In the genomic region with DNA sequence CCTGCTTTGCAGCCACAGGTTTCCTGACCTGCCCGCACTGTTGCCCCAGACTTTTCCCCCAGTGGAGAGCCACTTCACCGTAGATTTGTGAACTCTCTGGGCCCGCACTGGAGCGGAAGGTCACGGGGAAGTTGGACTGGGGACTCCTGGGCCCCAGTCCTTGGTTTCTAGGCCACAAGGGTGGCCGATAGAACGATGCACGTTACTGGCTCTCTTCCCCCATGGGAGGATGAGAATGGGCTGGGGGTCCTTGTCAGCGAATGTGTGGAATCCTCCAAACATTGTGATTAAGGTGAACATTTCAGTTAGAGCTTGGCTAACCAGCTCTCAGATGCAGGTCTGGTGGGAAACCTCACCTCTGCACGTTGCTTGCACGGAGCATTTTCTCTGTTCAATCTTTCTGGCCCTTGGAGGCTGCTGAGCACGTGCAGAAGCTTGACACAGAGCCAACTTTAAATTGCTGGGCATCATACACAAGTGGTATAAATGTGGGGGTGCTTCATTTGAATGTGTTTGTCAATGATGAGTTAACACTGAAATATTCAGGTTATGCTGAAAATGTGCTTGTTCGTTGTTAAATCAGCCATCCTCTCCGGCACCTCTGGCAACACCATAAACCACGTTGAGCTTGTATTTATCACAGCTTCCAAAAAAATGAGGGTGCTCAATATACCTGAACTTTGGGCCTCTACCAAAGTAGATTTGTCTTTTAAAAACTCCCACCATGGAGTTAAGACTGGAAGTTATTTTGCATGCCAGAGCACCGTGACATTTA, we compare ENCODE assay signal across 8 cellular contexts. TPM values are rescaled to one million over a fixed set of nuclear protein-coding genes. Genes with fewer than 3 reads are reported as not detected.
A peak's percentile ranks its signal among the peaks of the same experiment; 100 is the strongest.
DNase-seq lines count a peak whose midpoint lies in the region; ATAC-seq and TF ChIP-seq lines count a peak whose summit lies in the region.

No MANE protein-coding gene starts in this region.

- H3K9ac ChIP-seq in SK-N-MC (ENCODE audit: insufficient read length), result peak overlapping the region; percentile 85

- no peaks in the 10 kb centered on the region for H3K27me3 ChIP-seq in right lobe of liver

- no peak for TF ChIP-seq CTCF in right lobe of liver (IDR thresholded peaks at IDR 0.05)

- intact Hi-C loops in right lobe of liver (cut with DNase I), result loop anchor here in 1 of 2 donors (10.0 kb wide), 1 partner anchor 200 kb away; a partner anchor contains a TSS

- peak overlapping the region; percentile 84 for H3K4me3 ChIP-seq in SK-N-MC
- peak overlapping the region; percentile 68 to 71 (median 70) for H3K4me3 ChIP-seq in right lobe of liver

- ATAC-seq in GM19324 (IDR thresholded peaks at IDR 0.05; ENCODE audit: low FRiP score, unreplicated experiment), result peak; percentile 23
- ATAC-seq in right lobe of liver, result peak; percentile 48 to 61 (median 52)
- no peak for ATAC-seq in HG03469 (IDR thresholded peaks at IDR 0.05; ENCODE audit: unreplicated experiment)

- peaks cover 0 to 11% (median 0%) of the 10 kb centered on the region in 4 donors for H3K4me1 ChIP-seq in right lobe of liver

- DNase-seq in Caki2 (ENCODE audit: low read depth) (peak; percentile 58), HUDEP-2 (lab: John Stamatoyannopoulos, UW; ENCODE audit: unreplicated experiment in 76 of 76) (peak in 58 of 76 experiments; percentile 14 to 69 (median 38)), SK-N-MC (ENCODE audit: low read depth, low spot score) (peak; percentile 24), dedifferentiated amniotic fluid mesenchymal stem cell (ENCODE audit: extremely low spot score) (peak; percentile 40), right lobe of liver (no peak), substantia nigra (lab: John Stamatoyannopoulos, UW) (peak in 12 of 49 donors; percentile 22 to 71 (median 42))

- 7% methylated on average over 8 of the region's 16 CpGs for WGBS in right lobe of liver (ENCODE audit: insufficient coverage, low coverage, low lambda C conversion rate, missing lambda C conversion rate)

- H3K27ac ChIP-seq in SK-N-MC, result peak overlapping the region; percentile 76
- H3K27ac ChIP-seq in right lobe of liver, result peak overlapping the region; percentile 78 to 86 (median 84)
- peak overlapping the region; percentile 86 for H3K27ac ChIP-seq in substantia nigra (ENCODE audit: low read depth, low read length, poor library complexity, severe bottlenecking)

- in situ Hi-C loops in Caki2 (cut with HindIII; ENCODE audit: low pct_unique_long_range_greater_than_20kb, low sequenced_read_pairs), result no loop called here

- H3K36me3 ChIP-seq in SK-N-MC (ENCODE audit: insufficient read depth, low read length) (no peaks in the 10 kb centered on the region), right lobe of liver (no peaks in the 10 kb centered on the region)

- H3K9me3 ChIP-seq in SK-N-MC (ENCODE audit: low read depth, low read length) (no peaks in the 10 kb centered on the region), right lobe of liver (no peaks in the 10 kb centered on the region)

- no peak for TF ChIP-seq POLR2A in right lobe of liver (IDR thresholded peaks at IDR 0.05)

RNA-seq across cellular contexts. Expression of a gene that starts 1.0 kb away (rescaled TPM):
- total RNA-seq in Caki2 (2014; rRNA removed; shearing (Covaris generic); ENCODE audit: low replicate concordance), result 32.1 and 48.3 TPM in 2 replicates
- 10 to 100 TPM; 16.1 to 32.3 (median 19.6) TPM for total RNA-seq in right lobe of liver

RNA-seq across cellular contexts. Expression of a gene that starts 40.8 kb away (rescaled TPM):
- total RNA-seq in Caki2 (2014; rRNA removed; shearing (Covaris generic); ENCODE audit: low replicate concordance), result not detected in 2 replicates
- not detected for total RNA-seq in right lobe of liver

Comparison
In these comparisons a context has a peak if more than half of its experiments do, and no peak if none do; other contexts are left out.
1. DNase-seq: peak in Caki2 (single experiment), HUDEP-2 (58 of 76), SK-N-MC (single experiment) and dedifferentiated amniotic fluid mesenchymal stem cell (single experiment); none in right lobe of liver (0 of 3).
2. Peak in every context shown above with its lines, with median percentiles within 50 percentile points of each other: H3K27ac ChIP-seq.